8 cellular contexts compared by ENCODE assay signal in genomic region chr1:54488065-54488750, GRCh38. TPM values are rescaled to one million over a fixed set of nuclear protein-coding genes. Genes with fewer than 3 reads are reported as not detected.
DNase-seq lines count a peak whose midpoint lies in the region; ATAC-seq, FAIRE-seq and TF ChIP-seq lines count a peak whose summit lies in the region.

No MANE protein-coding gene starts in this region.

- H3K27me3 Mint-ChIP-seq in endothelial cell (ENCODE audit: unreplicated experiment) = peaks cover 2% of the 10 kb centered on the region

- no peak for TF ChIP-seq CTCF in endothelial cell (IDR thresholded peaks at IDR 0.05; ENCODE audit: unreplicated experiment)

- H3K27me3 ChIP-seq in ACC112 (ENCODE audit: insufficient read depth, low read length) = no peaks in the 10 kb centered on the region

- H3K4me3 Mint-ChIP-seq in endothelial cell (ENCODE audit: unreplicated experiment) = peak overlapping the region; percentile 88

- no peaks in the 10 kb centered on the region for H3K9me3 Mint-ChIP-seq in endothelial cell (ENCODE audit: unreplicated experiment)

- no peaks in the 10 kb centered on the region for H3K36me3 Mint-ChIP-seq in endothelial cell (ENCODE audit: low read depth, unreplicated experiment)

- H3K4me3 ChIP-seq in ACC112 (ENCODE audit: low read depth, low read length) = peak overlapping the region; percentile 82

- H3K4me1 ChIP-seq in ACC112 (ENCODE audit: control insufficient read depth, insufficient read depth, low read length, unreplicated experiment) = peaks cover 4% of the 10 kb centered on the region

- no peaks in the 10 kb centered on the region for H3K36me3 ChIP-seq in ACC112 (ENCODE audit: insufficient read depth, low read length)

- no peaks in the 10 kb centered on the region for H3K79me2 ChIP-seq in ACC112 (ENCODE audit: control insufficient read depth, insufficient read depth, low read length, unreplicated experiment)

- peaks cover 25% of the 10 kb centered on the region for H3K4me1 Mint-ChIP-seq in endothelial cell (ENCODE audit: unreplicated experiment)

- H3K27ac Mint-ChIP-seq in endothelial cell (ENCODE audit: unreplicated experiment) = peak overlapping the region; percentile 97

- DNase-seq in HTR-8/SVneo (ENCODE audit: insufficient read length, low spot score) = peak; percentile 83
- peak; percentile 69 for DNase-seq in NOMO-1 treated with dmso at 0.1 percent for 144 hours (lab: John Stamatoyannopoulos, UW; ENCODE audit: unreplicated experiment)
- DNase-seq in activated CD8-positive, alpha-beta memory T cell treated with anti-CD3 and anti-CD28 coated beads, Interleukin-2, amount 50 U/mL, for 48 hours = peak; percentile 88
- peak; percentile 92 for DNase-seq in endothelial cell (ENCODE audit: low spot score)
- DNase-seq in midbrain (lab: John Stamatoyannopoulos, UW) = peak; percentile 88
- DNase-seq in stimulated activated CD8-positive, alpha-beta memory T cell treated with anti-CD3 and anti-CD28 coated beads, Interleukin-15, amount 100 ng/mL, for 24 hours (ENCODE audit: low read depth) = peak; percentile 58

- peak overlapping the region; percentile 68 for H3K27ac ChIP-seq in ACC112 (ENCODE audit: low read depth, low read length)

- peak overlapping the region; percentile 85 for H2AFZ ChIP-seq in ACC112 (ENCODE audit: low read length, unreplicated experiment)

- peak; percentile 45 for ATAC-seq in GM18907 (IDR thresholded peaks at IDR 0.05; ENCODE audit: unreplicated experiment)

- FAIRE-seq in HTR-8/SVneo (lab: Jason Lieb, UNC) = peak; percentile 71

RNA-seq across cellular contexts. Expression of gene ACOT11, which starts 59.8 kb away (rescaled TPM):
- total RNA-seq in endothelial cell (ENCODE audit: unreplicated experiment) = 35.6 TPM

Comparison
In these comparisons a context has a peak if more than half of its experiments do, and no peak if none do; other contexts are left out.
1. Peak in every context shown above with its lines: DNase-seq, ATAC-seq, H3K4me3 ChIP-seq and H3K27ac ChIP-seq.